8 cellular contexts compared by ENCODE assay signal in the genomic region with DNA sequence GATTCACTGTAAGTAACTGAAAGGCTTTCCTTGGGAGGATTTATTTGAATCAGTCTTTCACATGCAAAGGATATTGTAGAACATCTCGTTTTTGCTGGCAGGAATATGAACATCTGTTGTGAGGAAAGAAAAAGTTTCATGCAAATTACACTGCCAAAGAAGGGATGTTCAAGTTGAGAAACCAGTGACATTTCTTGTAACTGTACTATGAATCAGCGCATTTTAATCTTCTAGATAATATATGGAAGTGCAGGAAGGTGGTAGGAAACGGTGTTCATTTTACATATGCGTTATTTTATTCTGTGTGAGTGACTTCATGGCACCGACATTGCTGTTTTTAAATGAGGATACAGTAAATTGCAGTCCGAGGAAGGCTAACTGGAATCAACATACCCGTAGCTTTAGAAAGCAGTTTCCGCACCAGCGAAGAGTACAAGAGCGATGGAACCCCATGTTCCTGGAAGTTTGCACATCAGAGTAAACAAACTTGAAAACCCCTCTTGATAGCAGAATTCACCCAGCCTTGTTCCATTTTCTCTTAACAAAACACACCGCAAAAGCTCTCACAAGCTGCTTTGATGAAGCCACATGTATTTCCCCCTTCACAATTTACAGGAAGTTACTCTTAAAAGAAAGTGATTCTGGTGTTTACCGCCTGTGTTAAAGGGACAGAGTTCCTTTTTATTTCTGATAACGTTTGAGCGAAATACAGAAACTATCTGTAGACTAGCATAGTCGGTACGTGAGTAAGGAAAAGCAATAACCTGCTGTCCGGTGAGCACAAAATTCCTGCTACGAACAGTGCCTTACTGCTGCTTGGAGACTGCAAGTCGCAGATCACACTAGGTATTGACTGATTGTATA. TPM values are rescaled to one million over a fixed set of nuclear protein-coding genes. Genes with fewer than 3 reads are reported as not detected.
DNase-seq lines count a peak whose midpoint lies in the region; ATAC-seq and TF ChIP-seq lines count a peak whose summit lies in the region.

No MANE protein-coding gene starts in this region.

- peak; percentile 43 for ATAC-seq in GM21576 (IDR thresholded peaks at IDR 0.05; ENCODE audit: unreplicated experiment)
- ATAC-seq in GM18519 (IDR thresholded peaks at IDR 0.05; ENCODE audit: low FRiP score, unreplicated experiment), result no peak

- no peak overlapping the region for H3K4me3 ChIP-seq in KMS-11 (IDR thresholded peaks at IDR 0.05; ENCODE audit: insufficient read depth, low read depth, low read length)
- H3K4me3 ChIP-seq in epithelial cell of proximal tubule (ENCODE audit: low read depth, low read length), result peak overlapping the region; percentile 45
- no peak overlapping the region for H3K4me3 ChIP-seq in neuron (ENCODE audit: low read length)

- peaks cover 22% of the 10 kb centered on the region for H3K4me1 ChIP-seq in KMS-11 (ENCODE audit: low read depth, poor library complexity, severe bottlenecking)
- peaks cover 7% of the 10 kb centered on the region for H3K4me1 ChIP-seq in neuron (ENCODE audit: insufficient read depth, low read length)

- H3K36me3 ChIP-seq in KMS-11 (ENCODE audit: insufficient read depth) (peaks cover 59% of the 10 kb centered on the region), neuron (ENCODE audit: insufficient read depth, low read length) (no peaks in the 10 kb centered on the region)

- peaks cover 75% of the 10 kb centered on the region for H3K4me1 Mint-ChIP-seq in activated CD4-positive, alpha-beta T cell treated with anti-CD3 and anti-CD28 coated beads, Interleukin-2, amount 10 ng/mL, durations not matched to agents 24 days and 14 days

- H3K79me2 ChIP-seq in KMS-11 (ENCODE audit: insufficient read depth, low read depth), result peaks cover 100% of the 10 kb centered on the region

- no peaks in the 10 kb centered on the region for H3K9me3 Mint-ChIP-seq in activated CD4-positive, alpha-beta T cell treated with anti-CD3 and anti-CD28 coated beads, Interleukin-2, amount 10 ng/mL, durations not matched to agents 24 days and 14 days

- no peak for TF ChIP-seq CTCF in KMS-11 (conservative IDR thresholded peaks at IDR 0.05; ENCODE audit: low read depth, low read length)
- no peak for TF ChIP-seq CTCF in epithelial cell of proximal tubule (conservative IDR thresholded peaks at IDR 0.05; ENCODE audit: low read depth, low read length)

- no peaks in the 10 kb centered on the region for H3K27me3 Mint-ChIP-seq in activated CD4-positive, alpha-beta T cell treated with anti-CD3 and anti-CD28 coated beads, Interleukin-2, amount 10 ng/mL, durations not matched to agents 24 days and 14 days

- H2AFZ ChIP-seq in KMS-11 (ENCODE audit: low read depth) (no peak overlapping the region), neuron (ENCODE audit: low read depth, low read length) (peak overlapping the region; percentile 52)

- H3K27me3 ChIP-seq in KMS-11 (ENCODE audit: insufficient read depth, low read depth), result no peaks in the 10 kb centered on the region
- H3K27me3 ChIP-seq in neuron (ENCODE audit: insufficient read depth, low read length), result no peaks in the 10 kb centered on the region

- peaks cover 72% of the 10 kb centered on the region for H3K36me3 Mint-ChIP-seq in activated CD4-positive, alpha-beta T cell treated with anti-CD3 and anti-CD28 coated beads, Interleukin-2, amount 10 ng/mL, durations not matched to agents 24 days and 14 days (ENCODE audit: low read depth)

- peak overlapping the region; percentile 91 for H3K4me3 Mint-ChIP-seq in activated CD4-positive, alpha-beta T cell treated with anti-CD3 and anti-CD28 coated beads, Interleukin-2, amount 10 ng/mL, durations not matched to agents 24 days and 14 days

- H3K27ac Mint-ChIP-seq in activated CD4-positive, alpha-beta T cell treated with anti-CD3 and anti-CD28 coated beads, Interleukin-2, amount 10 ng/mL, durations not matched to agents 24 days and 14 days, result peak overlapping the region; percentile 97

- no peaks in the 10 kb centered on the region for H4K20me1 ChIP-seq in KMS-11 (ENCODE audit: insufficient read depth)

- peak overlapping the region; percentile 75 for H3K4me2 ChIP-seq in KMS-11

- intact Hi-C loops in activated CD4-positive, alpha-beta T cell treated with anti-CD3 and anti-CD28 coated beads, Interleukin-2, amount 10 ng/mL, durations not matched to agents 24 days and 14 days (cut with micrococcal nuclease), result loop anchor here (1.0 to 5.0 kb wide), 19 partner anchors 11 to 665 kb away; a partner anchor contains a TSS

- H3K27ac ChIP-seq in KMS-11, result peak overlapping the region; percentile 95

- DNase-seq in GM03348 (ENCODE audit: low spot score) (peak; percentile 47), epithelial cell of proximal tubule (ENCODE audit: low read depth) (no peak), NCI-H2029 treated with DMSO at 0.1 percent for 48 hours (lab: John Stamatoyannopoulos, UW) (no peak)
- peak; percentile 92 for DNase-seq in activated CD4-positive, alpha-beta T cell treated with anti-CD3 and anti-CD28 coated beads, Interleukin-2, amount 10 ng/mL, durations not matched to agents 24 days and 14 days

- H3K9ac ChIP-seq in KMS-11, result peak overlapping the region; percentile 95

- no peaks in the 10 kb centered on the region for H3K9me3 ChIP-seq in neuron (ENCODE audit: low read length)

RNA-seq across cellular contexts. Expression of a gene that starts 11.5 kb away (rescaled TPM):
- total RNA-seq in activated CD4-positive, alpha-beta T cell treated with anti-CD3 and anti-CD28 coated beads, Interleukin-2, amount 10 ng/mL, durations not matched to agents 24 days and 14 days, result 35.9 and 37.4 TPM in 2 replicates
- total RNA-seq in epithelial cell of proximal tubule, result 0.14 and 1.0 TPM in 2 replicates

Comparison
In these comparisons a context has a peak if more than half of its experiments do, and no peak if none do; other contexts are left out.
1. DNase-seq: peak in GM03348 (single experiment) and activated CD4-positive, alpha-beta T cell treated with anti-CD3 and anti-CD28 coated beads, Interleukin-2, amount 10 ng/mL, durations not matched to agents 24 days and 14 days (single experiment); none in epithelial cell of proximal tubule (single experiment) and NCI-H2029 treated with DMSO at 0.1 percent for 48 hours (single experiment).
2. RNA of a gene that starts 11.5 kb away (total RNA-seq): 35.9 to 37.4 TPM in activated CD4-positive, alpha-beta T cell treated with anti-CD3 and anti-CD28 coated beads, Interleukin-2, amount 10 ng/mL, durations not matched to agents 24 days and 14 days; 0.14 to 1.0 TPM in epithelial cell of proximal tubule; every median in the first group is over 10 times any median in the second.